Comparison of ENCODE assay signal across 8 cellular contexts in the genomic region with DNA sequence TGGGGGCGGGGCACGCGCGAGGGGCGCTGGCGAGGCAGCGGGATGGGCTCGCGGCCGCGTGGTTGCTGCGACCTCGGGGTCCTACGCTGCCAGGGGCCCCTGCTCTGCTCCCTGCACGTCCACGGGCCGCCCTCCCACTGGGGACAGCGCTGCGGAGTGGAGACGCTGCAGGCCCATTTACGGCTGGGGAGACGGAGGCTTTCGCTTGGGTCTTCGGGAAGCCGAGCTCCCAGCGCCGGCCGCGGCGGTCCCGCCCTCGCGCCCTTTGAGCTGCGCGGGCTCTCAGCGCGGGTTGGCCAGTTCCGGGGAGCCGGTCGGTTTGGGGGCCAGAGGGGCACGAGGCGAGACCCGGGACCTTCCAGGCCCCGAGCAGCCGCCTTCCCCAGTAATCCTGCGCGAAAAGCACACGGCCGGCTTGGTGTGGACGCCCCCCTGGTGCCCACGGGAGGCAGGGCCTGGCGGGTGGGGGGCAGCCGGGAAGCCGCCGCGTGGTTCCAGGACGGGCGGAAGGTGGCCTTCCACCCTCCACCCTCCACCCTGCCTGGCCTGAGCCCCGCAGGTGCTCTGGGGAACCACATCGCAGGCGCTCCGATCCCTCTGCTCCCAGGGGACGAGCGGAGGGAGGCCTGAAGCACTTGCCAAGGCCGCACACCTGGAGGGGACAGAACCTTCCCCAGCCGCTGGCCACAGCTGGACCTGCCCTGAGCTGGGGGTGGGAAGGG. TPM values are rescaled to one million over a fixed set of nuclear protein-coding genes. Genes with fewer than 3 reads are reported as not detected.
DNase-seq lines count a peak whose midpoint lies in the region; ATAC-seq and TF ChIP-seq lines count a peak whose summit lies in the region.

No MANE protein-coding gene starts in this region.

- TF ChIP-seq POLR2A in erythroblast (IDR thresholded peaks at IDR 0.05; ENCODE audit: low read length): peak; percentile 37

- peak; percentile 19 for ATAC-seq in GM19463 (IDR thresholded peaks at IDR 0.05; ENCODE audit: unreplicated experiment)
- peak; percentile 16 for ATAC-seq in HG03460 (IDR thresholded peaks at IDR 0.05; ENCODE audit: unreplicated experiment)

- no peak overlapping the region for H3K27ac Mint-ChIP-seq in neural crest cell (ENCODE audit: unreplicated experiment)

- H3K4me3 Mint-ChIP-seq in neural crest cell: peak overlapping the region; percentile 56

- no peak for TF ChIP-seq CTCF in neural crest cell (conservative IDR thresholded peaks at IDR 0.05)

- peaks cover 9% of the 10 kb centered on the region for H3K4me1 Mint-ChIP-seq in neural crest cell

- DNase-seq in NCI-H1417 (lab: John Stamatoyannopoulos, UW) (peak; percentile 62 to 87 (median 71)), NCI-H1417 treated with DMSO at 0.1 percent for 48 hours (lab: John Stamatoyannopoulos, UW) (no peak), SW480 (ENCODE audit: low spot score) (peak; percentile 55), erythroblast (lab: John Stamatoyannopoulos, UW) (peak in 1 of 2 experiments; percentile 86), neural crest cell (ENCODE audit: low read depth, low spot score) (no peak), COLO829 (ENCODE audit: low spot score) (no peak)

- H3K9me3 Mint-ChIP-seq in neural crest cell: no peaks in the 10 kb centered on the region

- H3K36me3 Mint-ChIP-seq in neural crest cell (ENCODE audit: low read depth): no peaks in the 10 kb centered on the region

- H3K27me3 Mint-ChIP-seq in neural crest cell (ENCODE audit: low read depth): peaks cover 12% of the 10 kb centered on the region

RNA-seq across cellular contexts. Expression of a gene that starts 0.6 kb away (rescaled TPM):
- 31.2 and 31.9 TPM in 2 replicates for total RNA-seq in neural crest cell

RNA-seq across cellular contexts. Expression of a gene that starts 21.3 kb away (rescaled TPM):
- total RNA-seq in neural crest cell: 108 and 111 TPM in 2 replicates

RNA-seq across cellular contexts. Expression of a gene that starts 21.6 kb away (rescaled TPM):
- total RNA-seq in neural crest cell: 23.7 and 24.4 TPM in 2 replicates

Comparison
In these comparisons a context has a peak if more than half of its experiments do, and no peak if none do; other contexts are left out.
1. DNase-seq: peak in NCI-H1417 (3 of 3) and SW480 (single experiment); none in NCI-H1417 treated with DMSO at 0.1 percent for 48 hours (single experiment), neural crest cell (single experiment) and COLO829 (single experiment).